Comparison of ENCODE assay signal across 23 cellular contexts in the genomic region with DNA sequence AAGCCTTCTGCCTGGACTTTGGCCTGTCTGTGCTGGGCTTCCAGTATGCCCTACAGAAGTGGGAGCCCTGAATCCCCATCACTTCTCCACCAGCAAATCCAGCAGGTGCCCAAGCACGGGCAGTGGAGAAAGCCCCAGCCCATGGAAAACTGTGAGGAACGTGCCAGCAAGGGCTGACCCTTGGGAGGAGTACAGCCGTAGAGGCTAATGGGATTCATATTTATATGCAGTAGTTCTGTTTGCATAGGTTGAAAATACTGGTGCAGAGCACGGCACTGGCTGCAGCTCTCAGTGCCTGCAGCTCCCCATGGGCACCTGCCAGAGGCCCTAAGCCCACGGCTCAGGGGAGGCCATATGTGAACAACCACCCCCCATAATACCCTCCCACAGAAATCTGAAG.
"Had no signal": no experiment of that assay in that cellular context is flagged by ENCODE, and none has a peak within 500 bp of the region (broad histone marks: within the 10 kb centered on the region; RNA-seq: fewer than 3 reads in every experiment).

No MANE protein-coding gene starts in this region.

- DNase-seq: cortex of kidney; effector memory CD8-positive, alpha-beta T cell; erythroblast; esophagus squamous epithelium; foreskin melanocyte; glutamatergic neuron; heart right ventricle; hippocampal formation; kidney glomerular epithelial cell; left ventricle myocardium superior; lower lobe of right lung; natural killer cell; occipital lobe; retina; right lobe of liver; stimulated activated CD4-positive, alpha-beta T cell treated with anti-CD3 and anti-CD28 coated beads, Interleukin-2, amount 100 ng/mL, for 24 hours; stimulated activated CD4-positive, alpha-beta T cell treated with anti-CD3 and anti-CD28 coated beads, Interleukin-4, amount 100 ng/mL, for 24 hours; stimulated activated naive CD4-positive, alpha-beta T cell treated with Interleukin-2 at 50 U/mL for 16 hours; thyroid gland; trophoblast cell had no signal

- H3K4me1 ChIP-seq: esophagus squamous epithelium, heart right ventricle, lower lobe of right lung, pancreas, stomach, thyroid gland had no signal

- H3K27ac ChIP-seq: esophagus squamous epithelium, heart right ventricle, lower lobe of right lung, pancreas, right lobe of liver, stomach, thyroid gland had no signal

- H3K9me3 ChIP-seq: pancreas, thyroid gland had no signal

- ATAC-seq: effector memory CD8-positive, alpha-beta T cell; left ventricle myocardium superior; lower lobe of right lung; natural killer cell; pancreas; right lobe of liver had no signal

- H3K27me3 ChIP-seq: esophagus squamous epithelium, heart right ventricle, pancreas, right lobe of liver, stomach, thyroid gland had no signal

- H3K4me3 ChIP-seq: esophagus squamous epithelium, heart right ventricle, lower lobe of right lung, pancreas, right lobe of liver, smooth muscle cell, stomach, thyroid gland had no signal
